ENCODE assay signal across 27 cellular contexts in genomic region chrX:144616317-144616716, GRCh38.
DNase-seq lines count a peak whose midpoint lies in the region; ATAC-seq and TF ChIP-seq lines count a peak whose summit lies in the region.
"Had no signal": no experiment of that assay in that cellular context is flagged by ENCODE, and none has a peak within 500 bp of the region (broad histone marks: within the 10 kb centered on the region; RNA-seq: fewer than 3 reads in every experiment).

No MANE protein-coding gene starts in this region.

- H3K27me3 ChIP-seq in breast epithelium, result peaks cover 0 to 3% of the 10 kb centered on the region in 2 donors
- H3K27me3 ChIP-seq in WERI-Rb-1 (ENCODE audit: insufficient read depth, low read depth, severe bottlenecking), result peaks cover 23% of the 10 kb centered on the region

- TF ChIP-seq POLR2A in breast epithelium (IDR thresholded peaks at IDR 0.05), result no peak

- intact Hi-C loops in MCF 10A (cut with micrococcal nuclease) (loop anchor here (10.0 kb wide), 1 partner anchor 952 kb away; no protein-coding TSS in a partner anchor), breast epithelium (cut with DNase I; ENCODE audit: low total_unique reads) (no loop called here)

- no peaks in the 10 kb centered on the region for H3K27me3 Mint-ChIP-seq in MCF 10A (ENCODE audit: insufficient read depth, unreplicated experiment)

- peak overlapping the region; percentile 92 for H3K27ac Mint-ChIP-seq in MCF 10A (ENCODE audit: low read depth, unreplicated experiment)
- H3K27ac Mint-ChIP-seq: GM23338, HFFc6 had no signal

- in situ Hi-C loops in astrocyte of the spinal cord (cut with HindIII; ENCODE audit: low sequenced_read_pairs), result no loop called here

- no peak overlapping the region for H3K4me3 Mint-ChIP-seq in MCF 10A (ENCODE audit: unreplicated experiment)
- H3K4me3 Mint-ChIP-seq: GM23338, HFFc6 had no signal

- H3K4me3 ChIP-seq in breast epithelium (no peak overlapping the region), astrocyte of the spinal cord (ENCODE audit: low read depth, low read length) (no peak overlapping the region), WERI-Rb-1 (ENCODE audit: low read depth, low read length) (no peak overlapping the region)
- H3K4me3 ChIP-seq: GM23338, HAP-1, SK-N-MC had no signal

- H3K4me1 ChIP-seq in breast epithelium, result no peaks in the 10 kb centered on the region
- H3K4me1 ChIP-seq: HAP-1 had no signal

- H3K9me3 Mint-ChIP-seq in MCF 10A (ENCODE audit: unreplicated experiment), result peaks cover 8% of the 10 kb centered on the region

- peak; percentile 60 for DNase-seq in MCF 10A (ENCODE audit: unreplicated experiment)
- DNase-seq in breast epithelium (ENCODE audit: low spot score in 2 of 2), result no peak
- peak; percentile 26 for DNase-seq in astrocyte of the spinal cord (ENCODE audit: low read depth, low spot score)
- DNase-seq in kidney tubule cell (ENCODE audit: low spot score), result peak; percentile 59
- DNase-seq in WERI-Rb-1, result no peak
- DNase-seq: Calu3, DMS79 treated with DMSO at 0.1 percent for 48 hours, GF-D8, HFFc6, IMR-90, KG1, NCI-H1092, NCI-H1417 treated with DMSO at 0.1 percent for 48 hours, NCI-H1694 treated with DMSO at 0.1 percent for 48 hours, NCI-H2081 treated with DMSO at 0.1 percent for 48 hours, NCI-H2171, NCI-H226, NCI-H510A, NCI-H69, SIG-M5 had no signal

- peaks cover 4% of the 10 kb centered on the region for H3K36me3 Mint-ChIP-seq in MCF 10A (ENCODE audit: insufficient read depth, unreplicated experiment)

- no TSS peak for BruUV-seq in MCF 10A (replicated peaks; lab: Mats Ljungman, UMichigan)

- no peak overlapping the region for H3K27ac ChIP-seq in breast epithelium
- H3K27ac ChIP-seq in WERI-Rb-1, result no peak overlapping the region
- H3K27ac ChIP-seq: 22Rv1, SK-N-MC had no signal

- CTCF ChIA-PET in MCF 10A (lab: Yijun Ruan, JAX), result interaction anchor here (1.2 kb wide), 1 partner anchor 32 kb away, joined by 3 read pairs; no protein-coding TSS in a partner anchor

- H3K9me3 ChIP-seq in breast epithelium (no peaks in the 10 kb centered on the region), WERI-Rb-1 (ENCODE audit: severe bottlenecking) (no peaks in the 10 kb centered on the region)
- H3K9me3 ChIP-seq: HAP-1 had no signal

- POLR2A ChIA-PET in MCF 10A (lab: Yijun Ruan, JAX), result no interaction called here

- peaks cover 15% of the 10 kb centered on the region for H3K4me1 Mint-ChIP-seq in MCF 10A (ENCODE audit: insufficient read depth, unreplicated experiment)
- H3K4me1 Mint-ChIP-seq: GM23338 had no signal

- H3K36me3 ChIP-seq in breast epithelium (no peaks in the 10 kb centered on the region), WERI-Rb-1 (no peaks in the 10 kb centered on the region)
- H3K36me3 ChIP-seq: HAP-1 had no signal

- ATAC-seq in HG03520 (IDR thresholded peaks at IDR 0.05; ENCODE audit: unreplicated experiment), result no peak
- no peak for ATAC-seq in GM18909 (IDR thresholded peaks at IDR 0.05; ENCODE audit: poor library complexity, unreplicated experiment)
- ATAC-seq: GM23338, Panc1 had no signal

- TF ChIP-seq CTCF in MCF 10A (IDR thresholded peaks at IDR 0.05; ENCODE audit: unreplicated experiment) (no peak), breast epithelium (IDR thresholded peaks at IDR 0.05) (no peak), astrocyte of the spinal cord (IDR thresholded peaks at IDR 0.05; ENCODE audit: low read depth, low read length) (no peak), WERI-Rb-1 (IDR thresholded peaks at IDR 0.05; ENCODE audit: low read depth, low read length) (no peak)

Comparison
In these comparisons a context has a peak if more than half of its experiments do, and no peak if none do; other contexts are left out.
1. DNase-seq: peak in MCF 10A (single experiment), astrocyte of the spinal cord (single experiment) and kidney tubule cell (single experiment); none in breast epithelium (0 of 2) and WERI-Rb-1 (single experiment).